Comparison of ENCODE assay signal across 8 cellular contexts in genomic region chr12:1117970-1118563, GRCh38.
DNase-seq lines count a peak whose midpoint lies in the region; ATAC-seq and TF ChIP-seq lines count a peak whose summit lies in the region.

No MANE protein-coding gene starts in this region.

- H3K36me3 ChIP-seq in MG63 (peaks cover 30% of the 10 kb centered on the region), tibial artery (peaks cover 0 to 4% (median 0%) of the 10 kb centered on the region in 3 donors)

- H3K27me3 ChIP-seq in MG63 (no peaks in the 10 kb centered on the region), tibial artery (no peaks in the 10 kb centered on the region)

- no peaks in the 10 kb centered on the region for H3K9me3 Mint-ChIP-seq in activated T-helper 2 cell treated with anti-CD3 and anti-CD28 coated beads, Interferon-gamma antibody, Interleukin-2, Interleukin-4, amounts not matched to agents 10 μg/mL and 5 μg/mL and 100 μg/mL, durations not matched to agents 14 hours and 24 hours and 36 hours
- H3K9me3 Mint-ChIP-seq in osteocyte (ENCODE audit: unreplicated experiment) = no peaks in the 10 kb centered on the region

- ATAC-seq in GM21737 (IDR thresholded peaks at IDR 0.05; ENCODE audit: unreplicated experiment) = no peak

- intact Hi-C loops in activated T-helper 2 cell treated with anti-CD3 and anti-CD28 coated beads, Interferon-gamma antibody, Interleukin-2, Interleukin-4, amounts not matched to agents 10 μg/mL and 5 μg/mL and 100 μg/mL, durations not matched to agents 14 hours and 24 hours and 36 hours (cut with micrococcal nuclease) = loop anchor here (1.0 to 5.0 kb wide), 2 partner anchors 414 to 465 kb away; no protein-coding TSS in a partner anchor
- intact Hi-C loops in tibial artery (cut with DNase I; ENCODE audit: low total_unique reads) = loop anchor here (5.0 kb wide), 1 partner anchor 464 kb away; no protein-coding TSS in a partner anchor

- H3K36me3 Mint-ChIP-seq in activated T-helper 2 cell treated with anti-CD3 and anti-CD28 coated beads, Interferon-gamma antibody, Interleukin-2, Interleukin-4, amounts not matched to agents 10 μg/mL and 5 μg/mL and 100 μg/mL, durations not matched to agents 14 hours and 24 hours and 36 hours (ENCODE audit: low read depth) = no peaks in the 10 kb centered on the region
- no peaks in the 10 kb centered on the region for H3K36me3 Mint-ChIP-seq in osteocyte (ENCODE audit: unreplicated experiment)

- no peak overlapping the region for H3K4me3 Mint-ChIP-seq in activated T-helper 2 cell treated with anti-CD3 and anti-CD28 coated beads, Interferon-gamma antibody, Interleukin-2, Interleukin-4, amounts not matched to agents 10 μg/mL and 5 μg/mL and 100 μg/mL, durations not matched to agents 14 hours and 24 hours and 36 hours (ENCODE audit: low read depth)
- no peak overlapping the region for H3K4me3 Mint-ChIP-seq in osteocyte (ENCODE audit: unreplicated experiment)

- peak; percentile 12 for DNase-seq in DMS 273 treated with DMSO at 0.1 percent for 48 hours (lab: John Stamatoyannopoulos, UW)
- DNase-seq in MG63 = peak; percentile 52
- peak; percentile 49 for DNase-seq in RPMI7951 (ENCODE audit: low read depth)
- DNase-seq in activated T-helper 2 cell treated with anti-CD3 and anti-CD28 coated beads, Interferon-gamma antibody, Interleukin-2, Interleukin-4, amounts not matched to agents 10 μg/mL and 5 μg/mL and 100 μg/mL, durations not matched to agents 14 hours and 24 hours and 36 hours (ENCODE audit: low spot score) = peak; percentile 57
- peak; percentile 31 for DNase-seq in foreskin melanocyte
- DNase-seq in osteocyte (ENCODE audit: extremely low spot score, unreplicated experiment) = no peak
- peak; percentile 72 to 78 for DNase-seq in tibial artery

- H3K9me3 ChIP-seq in MG63 = no peaks in the 10 kb centered on the region
- H3K9me3 ChIP-seq in tibial artery = no peaks in the 10 kb centered on the region

- H3K4me3 ChIP-seq in MG63 (no peak overlapping the region), tibial artery (no peak overlapping the region)

- H3K27ac ChIP-seq in tibial artery = no peak overlapping the region

- peak; percentile 95 for TF ChIP-seq CTCF in osteocyte (IDR thresholded peaks at IDR 0.05)
- peak; percentile 90 to 91 for TF ChIP-seq CTCF in tibial artery (IDR thresholded peaks at IDR 0.05)

- H3K4me1 ChIP-seq in tibial artery = no peaks in the 10 kb centered on the region

- H3K27ac Mint-ChIP-seq in activated T-helper 2 cell treated with anti-CD3 and anti-CD28 coated beads, Interferon-gamma antibody, Interleukin-2, Interleukin-4, amounts not matched to agents 10 μg/mL and 5 μg/mL and 100 μg/mL, durations not matched to agents 14 hours and 24 hours and 36 hours = no peak overlapping the region
- no peak overlapping the region for H3K27ac Mint-ChIP-seq in osteocyte (ENCODE audit: unreplicated experiment)

- H3K27me3 Mint-ChIP-seq in activated T-helper 2 cell treated with anti-CD3 and anti-CD28 coated beads, Interferon-gamma antibody, Interleukin-2, Interleukin-4, amounts not matched to agents 10 μg/mL and 5 μg/mL and 100 μg/mL, durations not matched to agents 14 hours and 24 hours and 36 hours (ENCODE audit: low read depth) = no peaks in the 10 kb centered on the region
- H3K27me3 Mint-ChIP-seq in osteocyte (ENCODE audit: unreplicated experiment) = no peaks in the 10 kb centered on the region

- H3K4me1 Mint-ChIP-seq in activated T-helper 2 cell treated with anti-CD3 and anti-CD28 coated beads, Interferon-gamma antibody, Interleukin-2, Interleukin-4, amounts not matched to agents 10 μg/mL and 5 μg/mL and 100 μg/mL, durations not matched to agents 14 hours and 24 hours and 36 hours (ENCODE audit: low read depth) = peaks cover 14% of the 10 kb centered on the region
- H3K4me1 Mint-ChIP-seq in osteocyte (ENCODE audit: unreplicated experiment) = peaks cover 15% of the 10 kb centered on the region
